In the genomic region with DNA sequence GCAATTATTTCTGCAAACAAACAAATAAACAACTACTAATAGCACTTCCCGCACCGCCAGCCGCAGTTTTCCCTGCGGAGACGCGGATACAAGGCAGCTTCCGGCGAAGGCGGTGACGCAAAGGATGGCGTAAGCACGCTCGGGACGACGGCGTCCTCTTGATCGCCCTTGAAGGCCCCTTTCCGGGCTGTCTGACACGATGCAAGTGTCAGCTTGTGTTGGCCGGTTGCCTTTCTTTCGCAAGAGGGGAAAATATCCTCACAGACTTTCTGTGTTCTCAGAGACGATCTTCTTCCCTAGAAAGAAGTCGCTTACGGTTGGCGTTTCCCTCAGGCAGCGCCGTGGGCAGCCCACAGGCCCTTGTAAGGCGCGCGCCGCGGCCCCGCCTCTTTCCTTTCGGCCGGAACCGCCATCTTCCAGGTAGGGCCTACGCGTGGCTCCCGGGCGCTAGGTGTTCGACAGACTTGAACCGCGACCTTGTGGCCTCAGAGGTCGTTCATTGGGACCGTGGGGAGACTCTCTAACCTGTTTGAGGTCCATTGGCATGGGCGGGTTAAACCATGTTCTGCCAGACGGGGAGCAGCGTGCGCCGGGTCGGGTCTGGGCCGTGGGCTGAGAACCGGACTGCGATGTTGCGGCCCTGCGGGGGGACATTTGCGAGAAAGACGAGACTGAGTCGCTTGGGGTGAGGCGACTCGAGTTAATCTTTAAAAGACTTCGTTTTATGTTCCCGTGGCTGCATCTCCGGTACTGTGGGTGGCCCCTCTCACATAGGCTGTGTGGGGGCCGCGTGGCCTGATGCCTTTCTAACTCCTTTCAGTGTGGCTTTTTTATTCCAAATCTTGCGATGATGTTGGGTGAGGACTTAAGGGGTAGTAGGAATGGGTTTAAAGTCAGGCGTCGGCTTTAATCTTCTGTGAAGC, we compare ENCODE assay signal across 1 cellular context.
TF ChIP-seq lines count a peak whose summit lies in the region.

A gene (plus strand): TSS at position 393 of the 923 bp plus-strand sequence. CDS start 2,219 bp downstream, outside the sequence.

TF ChIP-seq in GM12878, 131 proteins besides CTCF, POLR2A, EP300 and RAD21 (continued from another document and continues in another):
- TF ChIP-seq NBN (IDR thresholded peaks at IDR 0.05) (peak; percentile 90; the same call in 1 of the 2 replicates), NFXL1 (IDR thresholded peaks at IDR 0.05; ENCODE audit: borderline replicate concordance) (no peak), HDAC2 (IDR thresholded peaks at IDR 0.05) (no peak), ZNF24 (IDR thresholded peaks at IDR 0.05) (peak; percentile 24; the same call in 1 of the 2 replicates), LARP7 (IDR thresholded peaks at IDR 0.05) (peak; percentile 83), ZNF274 (IDR thresholded peaks at IDR 0.05; ENCODE audit: insufficient read depth, insufficient read length) (no peak), ZNF207 (IDR thresholded peaks at IDR 0.05; ENCODE audit: borderline replicate concordance) (peak; percentile 96), GABPA (IDR thresholded peaks at IDR 0.05; ENCODE audit: low read depth) (peak; percentile 72), HCFC1 (IDR thresholded peaks at IDR 0.05; ENCODE audit: low read length) (peak; percentile 61), KAT2A (conservative IDR thresholded peaks at IDR 0.05; ENCODE audit: control insufficient read depth, low read depth, low read length) (no peak), ETV6 (conservative IDR thresholded peaks at IDR 0.05 in 1 of 2, IDR thresholded peaks at IDR 0.05 in 1 of 2; ENCODE audit: borderline replicate concordance in 1 of 2, low read depth in 1 of 2) (no peak; a peak in 1 of 4 replicates), ZSCAN29 (IDR thresholded peaks at IDR 0.05) (no peak), TARDBP (IDR thresholded peaks at IDR 0.05; ENCODE audit: borderline replicate concordance) (no peak), SUPT20H (IDR thresholded peaks at IDR 0.05; ENCODE audit: borderline replicate concordance, control insufficient read depth, low read depth, low read length) (no peak), BRCA1 (IDR thresholded peaks at IDR 0.05; ENCODE audit: low read depth, low read length) (no peak), CBX5 (IDR thresholded peaks at IDR 0.05; ENCODE audit: low read depth) (peak; percentile 89; the same call in 1 of the 2 replicates), CEBPB (IDR thresholded peaks at IDR 0.05; ENCODE audit: borderline replicate concordance in 1 of 2, low read depth in 2 of 2, low read length in 2 of 2) (no peak), SP1 (IDR thresholded peaks at IDR 0.05; ENCODE audit: low read depth, low read length) (no peak), SREBF1 (IDR thresholded peaks at IDR 0.05; ENCODE audit: low read length) (peak; percentile 51; the same call in 1 of the 2 replicates), NR2C1 (IDR thresholded peaks at IDR 0.05) (no peak), FOS (IDR thresholded peaks at IDR 0.05; ENCODE audit: borderline replicate concordance, extremely low read depth, insufficient read length) (no peak), STAT3 (IDR thresholded peaks at IDR 0.05; ENCODE audit: low read depth, low read length) (no peak), DPF2 (IDR thresholded peaks at IDR 0.05) (no peak), GATAD2B (conservative IDR thresholded peaks at IDR 0.05; ENCODE audit: low read depth) (0 out of 2 replicates have a peak, but pooled peaks have one; percentile 50), RFX5 (IDR thresholded peaks at IDR 0.05; ENCODE audit: low read depth, low read length) (no peak), SUZ12 (IDR thresholded peaks at IDR 0.05; ENCODE audit: unreplicated experiment) (no peak), SMC3 (IDR thresholded peaks at IDR 0.05; ENCODE audit: borderline replicate concordance, low read length) (no peak)
- TF ChIP-seq, protein P1, sequence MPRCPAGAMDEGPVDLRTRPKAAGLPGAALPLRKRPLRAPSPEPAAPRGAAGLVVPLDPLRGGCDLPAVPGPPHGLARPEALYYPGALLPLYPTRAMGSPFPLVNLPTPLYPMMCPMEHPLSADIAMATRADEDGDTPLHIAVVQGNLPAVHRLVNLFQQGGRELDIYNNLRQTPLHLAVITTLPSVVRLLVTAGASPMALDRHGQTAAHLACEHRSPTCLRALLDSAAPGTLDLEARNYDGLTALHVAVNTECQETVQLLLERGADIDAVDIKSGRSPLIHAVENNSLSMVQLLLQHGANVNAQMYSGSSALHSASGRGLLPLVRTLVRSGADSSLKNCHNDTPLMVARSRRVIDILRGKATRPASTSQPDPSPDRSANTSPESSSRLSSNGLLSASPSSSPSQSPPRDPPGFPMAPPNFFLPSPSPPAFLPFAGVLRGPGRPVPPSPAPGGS (IDR thresholded peaks at IDR 0.05; ENCODE audit: borderline replicate concordance, insufficient read depth, low read depth, low read length, poor library complexity, severe bottlenecking): no peak
- TF ChIP-seq, protein P2, sequence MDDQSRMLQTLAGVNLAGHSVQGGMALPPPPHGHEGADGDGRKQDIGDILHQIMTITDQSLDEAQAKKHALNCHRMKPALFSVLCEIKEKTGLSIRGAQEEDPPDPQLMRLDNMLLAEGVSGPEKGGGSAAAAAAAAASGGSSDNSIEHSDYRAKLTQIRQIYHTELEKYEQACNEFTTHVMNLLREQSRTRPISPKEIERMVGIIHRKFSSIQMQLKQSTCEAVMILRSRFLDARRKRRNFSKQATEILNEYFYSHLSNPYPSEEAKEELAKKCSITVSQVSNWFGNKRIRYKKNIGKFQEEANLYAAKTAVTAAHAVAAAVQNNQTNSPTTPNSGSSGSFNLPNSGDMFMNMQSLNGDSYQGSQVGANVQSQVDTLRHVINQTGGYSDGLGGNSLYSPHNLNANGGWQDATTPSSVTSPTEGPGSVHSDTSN (IDR thresholded peaks at IDR 0.05; ENCODE audit: insufficient replicate concordance, low read depth, low read length): peak; percentile 16
- TF ChIP-seq, protein P3, sequence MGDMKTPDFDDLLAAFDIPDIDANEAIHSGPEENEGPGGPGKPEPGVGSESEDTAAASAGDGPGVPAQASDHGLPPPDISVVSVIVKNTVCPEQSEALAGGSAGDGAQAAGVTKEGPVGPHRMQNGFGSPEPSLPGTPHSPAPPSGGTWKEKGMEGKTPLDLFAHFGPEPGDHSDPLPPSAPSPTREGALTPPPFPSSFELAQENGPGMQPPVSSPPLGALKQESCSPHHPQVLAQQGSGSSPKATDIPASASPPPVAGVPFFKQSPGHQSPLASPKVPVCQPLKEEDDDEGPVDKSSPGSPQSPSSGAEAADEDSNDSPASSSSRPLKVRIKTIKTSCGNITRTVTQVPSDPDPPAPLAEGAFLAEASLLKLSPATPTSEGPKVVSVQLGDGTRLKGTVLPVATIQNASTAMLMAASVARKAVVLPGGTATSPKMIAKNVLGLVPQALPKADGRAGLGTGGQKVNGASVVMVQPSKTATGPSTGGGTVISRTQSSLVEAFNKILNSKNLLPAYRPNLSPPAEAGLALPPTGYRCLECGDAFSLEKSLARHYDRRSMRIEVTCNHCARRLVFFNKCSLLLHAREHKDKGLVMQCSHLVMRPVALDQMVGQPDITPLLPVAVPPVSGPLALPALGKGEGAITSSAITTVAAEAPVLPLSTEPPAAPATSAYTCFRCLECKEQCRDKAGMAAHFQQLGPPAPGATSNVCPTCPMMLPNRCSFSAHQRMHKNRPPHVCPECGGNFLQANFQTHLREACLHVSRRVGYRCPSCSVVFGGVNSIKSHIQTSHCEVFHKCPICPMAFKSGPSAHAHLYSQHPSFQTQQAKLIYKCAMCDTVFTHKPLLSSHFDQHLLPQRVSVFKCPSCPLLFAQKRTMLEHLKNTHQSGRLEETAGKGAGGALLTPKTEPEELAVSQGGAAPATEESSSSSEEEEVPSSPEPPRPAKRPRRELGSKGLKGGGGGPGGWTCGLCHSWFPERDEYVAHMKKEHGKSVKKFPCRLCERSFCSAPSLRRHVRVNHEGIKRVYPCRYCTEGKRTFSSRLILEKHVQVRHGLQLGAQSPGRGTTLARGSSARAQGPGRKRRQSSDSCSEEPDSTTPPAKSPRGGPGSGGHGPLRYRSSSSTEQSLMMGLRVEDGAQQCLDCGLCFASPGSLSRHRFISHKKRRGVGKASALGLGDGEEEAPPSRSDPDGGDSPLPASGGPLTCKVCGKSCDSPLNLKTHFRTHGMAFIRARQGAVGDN (IDR thresholded peaks at IDR 0.05): peak; percentile 89
- TF ChIP-seq, protein P4, sequence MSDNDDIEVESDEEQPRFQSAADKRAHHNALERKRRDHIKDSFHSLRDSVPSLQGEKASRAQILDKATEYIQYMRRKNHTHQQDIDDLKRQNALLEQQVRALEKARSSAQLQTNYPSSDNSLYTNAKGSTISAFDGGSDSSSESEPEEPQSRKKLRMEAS (IDR thresholded peaks at IDR 0.05; ENCODE audit: low read depth, low read length): peak; percentile 83
- TF ChIP-seq, protein P5, sequence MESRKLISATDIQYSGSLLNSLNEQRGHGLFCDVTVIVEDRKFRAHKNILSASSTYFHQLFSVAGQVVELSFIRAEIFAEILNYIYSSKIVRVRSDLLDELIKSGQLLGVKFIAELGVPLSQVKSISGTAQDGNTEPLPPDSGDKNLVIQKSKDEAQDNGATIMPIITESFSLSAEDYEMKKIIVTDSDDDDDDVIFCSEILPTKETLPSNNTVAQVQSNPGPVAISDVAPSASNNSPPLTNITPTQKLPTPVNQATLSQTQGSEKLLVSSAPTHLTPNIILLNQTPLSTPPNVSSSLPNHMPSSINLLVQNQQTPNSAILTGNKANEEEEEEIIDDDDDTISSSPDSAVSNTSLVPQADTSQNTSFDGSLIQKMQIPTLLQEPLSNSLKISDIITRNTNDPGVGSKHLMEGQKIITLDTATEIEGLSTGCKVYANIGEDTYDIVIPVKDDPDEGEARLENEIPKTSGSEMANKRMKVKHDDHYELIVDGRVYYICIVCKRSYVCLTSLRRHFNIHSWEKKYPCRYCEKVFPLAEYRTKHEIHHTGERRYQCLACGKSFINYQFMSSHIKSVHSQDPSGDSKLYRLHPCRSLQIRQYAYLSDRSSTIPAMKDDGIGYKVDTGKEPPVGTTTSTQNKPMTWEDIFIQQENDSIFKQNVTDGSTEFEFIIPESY (IDR thresholded peaks at IDR 0.05): peak; percentile 85; the same call in 1 of the 2 replicates
- TF ChIP-seq, protein P6, sequence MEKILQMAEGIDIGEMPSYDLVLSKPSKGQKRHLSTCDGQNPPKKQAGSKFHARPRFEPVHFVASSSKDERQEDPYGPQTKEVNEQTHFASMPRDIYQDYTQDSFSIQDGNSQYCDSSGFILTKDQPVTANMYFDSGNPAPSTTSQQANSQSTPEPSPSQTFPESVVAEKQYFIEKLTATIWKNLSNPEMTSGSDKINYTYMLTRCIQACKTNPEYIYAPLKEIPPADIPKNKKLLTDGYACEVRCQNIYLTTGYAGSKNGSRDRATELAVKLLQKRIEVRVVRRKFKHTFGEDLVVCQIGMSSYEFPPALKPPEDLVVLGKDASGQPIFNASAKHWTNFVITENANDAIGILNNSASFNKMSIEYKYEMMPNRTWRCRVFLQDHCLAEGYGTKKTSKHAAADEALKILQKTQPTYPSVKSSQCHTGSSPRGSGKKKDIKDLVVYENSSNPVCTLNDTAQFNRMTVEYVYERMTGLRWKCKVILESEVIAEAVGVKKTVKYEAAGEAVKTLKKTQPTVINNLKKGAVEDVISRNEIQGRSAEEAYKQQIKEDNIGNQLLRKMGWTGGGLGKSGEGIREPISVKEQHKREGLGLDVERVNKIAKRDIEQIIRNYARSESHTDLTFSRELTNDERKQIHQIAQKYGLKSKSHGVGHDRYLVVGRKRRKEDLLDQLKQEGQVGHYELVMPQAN (conservative IDR thresholded peaks at IDR 0.05): peak; percentile 79
- TF ChIP-seq, protein P7, sequence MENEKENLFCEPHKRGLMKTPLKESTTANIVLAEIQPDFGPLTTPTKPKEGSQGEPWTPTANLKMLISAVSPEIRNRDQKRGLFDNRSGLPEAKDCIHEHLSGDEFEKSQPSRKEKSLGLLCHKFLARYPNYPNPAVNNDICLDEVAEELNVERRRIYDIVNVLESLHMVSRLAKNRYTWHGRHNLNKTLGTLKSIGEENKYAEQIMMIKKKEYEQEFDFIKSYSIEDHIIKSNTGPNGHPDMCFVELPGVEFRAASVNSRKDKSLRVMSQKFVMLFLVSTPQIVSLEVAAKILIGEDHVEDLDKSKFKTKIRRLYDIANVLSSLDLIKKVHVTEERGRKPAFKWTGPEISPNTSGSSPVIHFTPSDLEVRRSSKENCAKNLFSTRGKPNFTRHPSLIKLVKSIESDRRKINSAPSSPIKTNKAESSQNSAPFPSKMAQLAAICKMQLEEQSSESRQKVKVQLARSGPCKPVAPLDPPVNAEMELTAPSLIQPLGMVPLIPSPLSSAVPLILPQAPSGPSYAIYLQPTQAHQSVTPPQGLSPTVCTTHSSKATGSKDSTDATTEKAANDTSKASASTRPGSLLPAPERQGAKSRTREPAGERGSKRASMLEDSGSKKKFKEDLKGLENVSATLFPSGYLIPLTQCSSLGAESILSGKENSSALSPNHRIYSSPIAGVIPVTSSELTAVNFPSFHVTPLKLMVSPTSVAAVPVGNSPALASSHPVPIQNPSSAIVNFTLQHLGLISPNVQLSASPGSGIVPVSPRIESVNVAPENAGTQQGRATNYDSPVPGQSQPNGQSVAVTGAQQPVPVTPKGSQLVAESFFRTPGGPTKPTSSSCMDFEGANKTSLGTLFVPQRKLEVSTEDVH (IDR thresholded peaks at IDR 0.05; ENCODE audit: low read depth, partially characterized antibody): no peak
- TF ChIP-seq, protein P8, sequence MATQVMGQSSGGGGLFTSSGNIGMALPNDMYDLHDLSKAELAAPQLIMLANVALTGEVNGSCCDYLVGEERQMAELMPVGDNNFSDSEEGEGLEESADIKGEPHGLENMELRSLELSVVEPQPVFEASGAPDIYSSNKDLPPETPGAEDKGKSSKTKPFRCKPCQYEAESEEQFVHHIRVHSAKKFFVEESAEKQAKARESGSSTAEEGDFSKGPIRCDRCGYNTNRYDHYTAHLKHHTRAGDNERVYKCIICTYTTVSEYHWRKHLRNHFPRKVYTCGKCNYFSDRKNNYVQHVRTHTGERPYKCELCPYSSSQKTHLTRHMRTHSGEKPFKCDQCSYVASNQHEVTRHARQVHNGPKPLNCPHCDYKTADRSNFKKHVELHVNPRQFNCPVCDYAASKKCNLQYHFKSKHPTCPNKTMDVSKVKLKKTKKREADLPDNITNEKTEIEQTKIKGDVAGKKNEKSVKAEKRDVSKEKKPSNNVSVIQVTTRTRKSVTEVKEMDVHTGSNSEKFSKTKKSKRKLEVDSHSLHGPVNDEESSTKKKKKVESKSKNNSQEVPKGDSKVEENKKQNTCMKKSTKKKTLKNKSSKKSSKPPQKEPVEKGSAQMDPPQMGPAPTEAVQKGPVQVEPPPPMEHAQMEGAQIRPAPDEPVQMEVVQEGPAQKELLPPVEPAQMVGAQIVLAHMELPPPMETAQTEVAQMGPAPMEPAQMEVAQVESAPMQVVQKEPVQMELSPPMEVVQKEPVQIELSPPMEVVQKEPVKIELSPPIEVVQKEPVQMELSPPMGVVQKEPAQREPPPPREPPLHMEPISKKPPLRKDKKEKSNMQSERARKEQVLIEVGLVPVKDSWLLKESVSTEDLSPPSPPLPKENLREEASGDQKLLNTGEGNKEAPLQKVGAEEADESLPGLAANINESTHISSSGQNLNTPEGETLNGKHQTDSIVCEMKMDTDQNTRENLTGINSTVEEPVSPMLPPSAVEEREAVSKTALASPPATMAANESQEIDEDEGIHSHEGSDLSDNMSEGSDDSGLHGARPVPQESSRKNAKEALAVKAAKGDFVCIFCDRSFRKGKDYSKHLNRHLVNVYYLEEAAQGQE (IDR thresholded peaks at IDR 0.05; ENCODE audit: low read depth, low read length): no peak
